1 cellular context compared by ENCODE assay signal in genomic region chr4:55385201-55385649, GRCh38.
TF ChIP-seq lines count a peak whose summit lies in the region.

No MANE protein-coding gene starts in this region.

TF ChIP-seq in HepG2, 621 proteins besides CTCF, POLR2A, EP300 and RAD21 (continued from another document):
- TF ChIP-seq SOX13 (IDR thresholded peaks at IDR 0.05) (no peak), SOX13 (CRISPR knock-in tag; conservative IDR thresholded peaks at IDR 0.05 in 1 of 2, IDR thresholded peaks at IDR 0.05 in 1 of 2) (no peak), KAT2B (IDR thresholded peaks at IDR 0.05; ENCODE audit: borderline replicate concordance, low read depth, low read length) (no peak), ZBTB38 (CRISPR knock-in tag; IDR thresholded peaks at IDR 0.05) (no peak), FOSL2 (CRISPR knock-in tag; IDR thresholded peaks at IDR 0.05) (no peak), ZNF841 (CRISPR knock-in tag; IDR thresholded peaks at IDR 0.05; ENCODE audit: borderline replicate concordance) (no peak), TARDBP (CRISPR knock-in tag; IDR thresholded peaks at IDR 0.05) (no peak), NFKB2 (CRISPR knock-in tag; IDR thresholded peaks at IDR 0.05; ENCODE audit: borderline replicate concordance) (no peak)
